In genomic region chr11:67351275-67352005, GRCh38 we compare ENCODE assay signal across 8 cellular contexts. TPM values are rescaled to one million over a fixed set of nuclear protein-coding genes. Genes with fewer than 3 reads are reported as not detected.
DNase-seq lines count a peak whose midpoint lies in the region; ATAC-seq and TF ChIP-seq lines count a peak whose summit lies in the region.

No MANE protein-coding gene starts in this region.

- ATAC-seq in foreskin keratinocyte (peak; percentile 52), HG03442 (IDR thresholded peaks at IDR 0.05; ENCODE audit: unreplicated experiment) (no peak)

- no peaks in the 10 kb centered on the region for H3K36me3 ChIP-seq in ovary

- no peak for TF ChIP-seq EP300 in ovary (IDR thresholded peaks at IDR 0.05)

- peaks cover 9% of the 10 kb centered on the region for H3K4me1 ChIP-seq in foreskin keratinocyte
- peaks cover 17% of the 10 kb centered on the region for H3K4me1 ChIP-seq in ovary (ENCODE audit: insufficient read depth)

- 54 to 57% (median 54%) methylated on average over 11 of the region's 11 CpGs for WGBS in ovary, 3 donors

- TF ChIP-seq POLR2A in Raji (IDR thresholded peaks at IDR 0.05; ENCODE audit: insufficient read depth, low read depth, low read length) = peak; percentile 59
- TF ChIP-seq POLR2A in ovary (IDR thresholded peaks at IDR 0.05) = no peak

- no peaks in the 10 kb centered on the region for H3K27me3 ChIP-seq in foreskin keratinocyte
- H3K27me3 ChIP-seq in ovary = no peaks in the 10 kb centered on the region

- no peaks in the 10 kb centered on the region for H3K9me3 ChIP-seq in ovary

- H3K27ac ChIP-seq in foreskin keratinocyte (no peak overlapping the region), ovary (peak overlapping the region in 1 of 2 donors; percentile 36)

- TF ChIP-seq CTCF in foreskin keratinocyte (conservative IDR thresholded peaks at IDR 0.05) (peak; percentile 96), ovary (IDR thresholded peaks at IDR 0.05) (peak; percentile 83 to 87 (median 84))

- intact Hi-C loops in ovary (cut with DNase I) = loop anchor here in 1 of 4 donors (2.0 to 5.0 kb wide), 2 partner anchors 36 to 157 kb away; partner anchors contain the start of gene CDK2AP2

- peak; percentile 80 for DNase-seq in D341Med (ENCODE audit: low spot score)
- DNase-seq in KG1 (lab: John Stamatoyannopoulos, UW) = peak; percentile 51
- DNase-seq in activated naive CD4-positive, alpha-beta T cell treated with Interleukin-2 at 50 U/mL for 16 hours = peak; percentile 64
- DNase-seq in foreskin keratinocyte = peak in 1 of 2 donors; percentile 68
- peak in 4 of 5 donors; percentile 65 to 78 (median 74) for DNase-seq in ovary
- DNase-seq in GM19238 (ENCODE audit: insufficient read length, low spot score) = no peak

- H3K4me3 ChIP-seq in ovary = no peak overlapping the region

RNA-seq across cellular contexts. Expression of gene POLD4, which starts 1.9 kb away (rescaled TPM):
- 41.5 and 50.5 TPM in 2 replicates for total RNA-seq in foreskin keratinocyte
- polyA plus RNA-seq in foreskin keratinocyte = 83.2 and 107 TPM in 2 replicates
- 10 to 100 TPM; 22.6 to 57.7 (median 47.2) TPM for total RNA-seq in ovary
- 10 to 100 TPM; 12.5 to 87.8 TPM for polyA plus RNA-seq in ovary

RNA-seq across cellular contexts. Expression of gene CLCF1, which starts 22.0 kb away (rescaled TPM):
- total RNA-seq in foreskin keratinocyte (1.6 and 1.9 TPM in 2 replicates), ovary (10 to 100 TPM in 1 of 7 donors, 1 to 10 TPM in 6; 3.4 to 22.9 (median 5.0) TPM)
- polyA plus RNA-seq in foreskin keratinocyte (1.9 and 2.2 TPM in 2 replicates), ovary (1 to 10 TPM; 2.5 to 9.6 TPM)

RNA-seq across cellular contexts. Expression of gene RAD9A, which starts 40.3 kb away (rescaled TPM):
- 9.2 and 10.0 TPM in 2 replicates for total RNA-seq in foreskin keratinocyte
- polyA plus RNA-seq in foreskin keratinocyte = 13.4 and 14.1 TPM in 2 replicates
- 10 to 100 TPM; 13.9 to 51.7 (median 23.5) TPM for total RNA-seq in ovary
- 10 to 100 TPM in 1 of 2 donors, 1 to 10 TPM in 1; 3.1 to 20.3 TPM for polyA plus RNA-seq in ovary

RNA-seq across cellular contexts. Expression of gene SSH3, which starts 48.1 kb away (rescaled TPM):
- 27.7 and 31.0 TPM in 2 replicates for total RNA-seq in foreskin keratinocyte
- 27.8 and 30.2 TPM in 2 replicates for polyA plus RNA-seq in foreskin keratinocyte
- 10 to 100 TPM; 37.9 to 69.9 (median 52.1) TPM for total RNA-seq in ovary
- 10 to 100 TPM; 18.1 to 32.1 TPM for polyA plus RNA-seq in ovary

RNA-seq across cellular contexts. Expression of gene PPP1CA, which starts 50.2 kb away (rescaled TPM):
- 205 and 207 TPM in 2 replicates for total RNA-seq in foreskin keratinocyte
- polyA plus RNA-seq in foreskin keratinocyte = 235 and 239 TPM in 2 replicates
- total RNA-seq in ovary = 10 to 100 TPM; 32.2 to 86.9 (median 55.5) TPM
- 10 to 100 TPM; 43.7 to 54.9 TPM for polyA plus RNA-seq in ovary
